ENCODE assay signal across 1 cellular context in the genomic region with DNA sequence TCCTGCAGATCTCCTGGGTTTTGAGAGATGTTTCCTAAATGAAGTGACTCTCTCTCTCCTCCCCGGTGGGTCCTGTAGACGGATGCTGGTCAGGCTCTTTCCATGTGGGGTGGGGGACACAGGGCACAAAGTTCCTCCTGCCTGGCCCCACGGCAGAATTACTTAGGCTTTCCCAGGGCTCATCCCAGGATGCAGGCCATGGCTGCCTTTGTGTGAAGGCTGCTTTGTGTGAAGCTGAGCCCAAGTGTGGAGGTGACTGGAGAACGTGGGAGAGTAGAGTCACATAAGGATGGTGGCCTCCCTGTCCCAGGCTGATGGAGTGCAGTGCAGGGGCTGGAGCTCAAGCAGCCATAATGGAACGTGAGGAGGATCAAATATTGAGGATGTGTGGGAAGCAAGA.
TF ChIP-seq lines count a peak whose summit lies in the region.

No MANE protein-coding gene starts in this region.

TF ChIP-seq in H1, 55 proteins besides CTCF, POLR2A, EP300 and RAD21:
- no peak for TF ChIP-seq BACH1 (IDR thresholded peaks at IDR 0.05; ENCODE audit: low read length)
- no peak for TF ChIP-seq KDM5A (IDR thresholded peaks at IDR 0.05; ENCODE audit: low read length)
